In genomic region chr6:150118642-150119041, GRCh38 we compare ENCODE assay signal across 1 cellular context.
TF ChIP-seq lines count a peak whose summit lies in the region.

No MANE protein-coding gene starts in this region.

TF ChIP-seq in H1, 55 proteins besides CTCF, POLR2A, EP300 and RAD21 (continued from another document):
- TF ChIP-seq, protein P1, sequence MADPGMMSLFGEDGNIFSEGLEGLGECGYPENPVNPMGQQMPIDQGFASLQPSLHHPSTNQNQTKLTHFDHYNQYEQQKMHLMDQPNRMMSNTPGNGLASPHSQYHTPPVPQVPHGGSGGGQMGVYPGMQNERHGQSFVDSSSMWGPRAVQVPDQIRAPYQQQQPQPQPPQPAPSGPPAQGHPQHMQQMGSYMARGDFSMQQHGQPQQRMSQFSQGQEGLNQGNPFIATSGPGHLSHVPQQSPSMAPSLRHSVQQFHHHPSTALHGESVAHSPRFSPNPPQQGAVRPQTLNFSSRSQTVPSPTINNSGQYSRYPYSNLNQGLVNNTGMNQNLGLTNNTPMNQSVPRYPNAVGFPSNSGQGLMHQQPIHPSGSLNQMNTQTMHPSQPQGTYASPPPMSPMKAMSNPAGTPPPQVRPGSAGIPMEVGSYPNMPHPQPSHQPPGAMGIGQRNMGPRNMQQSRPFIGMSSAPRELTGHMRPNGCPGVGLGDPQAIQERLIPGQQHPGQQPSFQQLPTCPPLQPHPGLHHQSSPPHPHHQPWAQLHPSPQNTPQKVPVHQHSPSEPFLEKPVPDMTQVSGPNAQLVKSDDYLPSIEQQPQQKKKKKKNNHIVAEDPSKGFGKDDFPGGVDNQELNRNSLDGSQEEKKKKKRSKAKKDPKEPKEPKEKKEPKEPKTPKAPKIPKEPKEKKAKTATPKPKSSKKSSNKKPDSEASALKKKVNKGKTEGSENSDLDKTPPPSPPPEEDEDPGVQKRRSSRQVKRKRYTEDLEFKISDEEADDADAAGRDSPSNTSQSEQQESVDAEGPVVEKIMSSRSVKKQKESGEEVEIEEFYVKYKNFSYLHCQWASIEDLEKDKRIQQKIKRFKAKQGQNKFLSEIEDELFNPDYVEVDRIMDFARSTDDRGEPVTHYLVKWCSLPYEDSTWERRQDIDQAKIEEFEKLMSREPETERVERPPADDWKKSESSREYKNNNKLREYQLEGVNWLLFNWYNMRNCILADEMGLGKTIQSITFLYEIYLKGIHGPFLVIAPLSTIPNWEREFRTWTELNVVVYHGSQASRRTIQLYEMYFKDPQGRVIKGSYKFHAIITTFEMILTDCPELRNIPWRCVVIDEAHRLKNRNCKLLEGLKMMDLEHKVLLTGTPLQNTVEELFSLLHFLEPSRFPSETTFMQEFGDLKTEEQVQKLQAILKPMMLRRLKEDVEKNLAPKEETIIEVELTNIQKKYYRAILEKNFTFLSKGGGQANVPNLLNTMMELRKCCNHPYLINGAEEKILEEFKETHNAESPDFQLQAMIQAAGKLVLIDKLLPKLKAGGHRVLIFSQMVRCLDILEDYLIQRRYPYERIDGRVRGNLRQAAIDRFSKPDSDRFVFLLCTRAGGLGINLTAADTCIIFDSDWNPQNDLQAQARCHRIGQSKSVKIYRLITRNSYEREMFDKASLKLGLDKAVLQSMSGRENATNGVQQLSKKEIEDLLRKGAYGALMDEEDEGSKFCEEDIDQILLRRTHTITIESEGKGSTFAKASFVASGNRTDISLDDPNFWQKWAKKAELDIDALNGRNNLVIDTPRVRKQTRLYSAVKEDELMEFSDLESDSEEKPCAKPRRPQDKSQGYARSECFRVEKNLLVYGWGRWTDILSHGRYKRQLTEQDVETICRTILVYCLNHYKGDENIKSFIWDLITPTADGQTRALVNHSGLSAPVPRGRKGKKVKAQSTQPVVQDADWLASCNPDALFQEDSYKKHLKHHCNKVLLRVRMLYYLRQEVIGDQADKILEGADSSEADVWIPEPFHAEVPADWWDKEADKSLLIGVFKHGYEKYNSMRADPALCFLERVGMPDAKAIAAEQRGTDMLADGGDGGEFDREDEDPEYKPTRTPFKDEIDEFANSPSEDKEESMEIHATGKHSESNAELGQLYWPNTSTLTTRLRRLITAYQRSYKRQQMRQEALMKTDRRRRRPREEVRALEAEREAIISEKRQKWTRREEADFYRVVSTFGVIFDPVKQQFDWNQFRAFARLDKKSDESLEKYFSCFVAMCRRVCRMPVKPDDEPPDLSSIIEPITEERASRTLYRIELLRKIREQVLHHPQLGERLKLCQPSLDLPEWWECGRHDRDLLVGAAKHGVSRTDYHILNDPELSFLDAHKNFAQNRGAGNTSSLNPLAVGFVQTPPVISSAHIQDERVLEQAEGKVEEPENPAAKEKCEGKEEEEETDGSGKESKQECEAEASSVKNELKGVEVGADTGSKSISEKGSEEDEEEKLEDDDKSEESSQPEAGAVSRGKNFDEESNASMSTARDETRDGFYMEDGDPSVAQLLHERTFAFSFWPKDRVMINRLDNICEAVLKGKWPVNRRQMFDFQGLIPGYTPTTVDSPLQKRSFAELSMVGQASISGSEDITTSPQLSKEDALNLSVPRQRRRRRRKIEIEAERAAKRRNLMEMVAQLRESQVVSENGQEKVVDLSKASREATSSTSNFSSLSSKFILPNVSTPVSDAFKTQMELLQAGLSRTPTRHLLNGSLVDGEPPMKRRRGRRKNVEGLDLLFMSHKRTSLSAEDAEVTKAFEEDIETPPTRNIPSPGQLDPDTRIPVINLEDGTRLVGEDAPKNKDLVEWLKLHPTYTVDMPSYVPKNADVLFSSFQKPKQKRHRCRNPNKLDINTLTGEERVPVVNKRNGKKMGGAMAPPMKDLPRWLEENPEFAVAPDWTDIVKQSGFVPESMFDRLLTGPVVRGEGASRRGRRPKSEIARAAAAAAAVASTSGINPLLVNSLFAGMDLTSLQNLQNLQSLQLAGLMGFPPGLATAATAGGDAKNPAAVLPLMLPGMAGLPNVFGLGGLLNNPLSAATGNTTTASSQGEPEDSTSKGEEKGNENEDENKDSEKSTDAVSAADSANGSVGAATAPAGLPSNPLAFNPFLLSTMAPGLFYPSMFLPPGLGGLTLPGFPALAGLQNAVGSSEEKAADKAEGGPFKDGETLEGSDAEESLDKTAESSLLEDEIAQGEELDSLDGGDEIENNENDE (IDR thresholded peaks at IDR 0.05; ENCODE audit: insufficient replicate concordance, low read length): no peak
- no peak for TF ChIP-seq CBX5 (IDR thresholded peaks at IDR 0.05; ENCODE audit: low read depth, low read length)
- no peak for TF ChIP-seq SAP30 (IDR thresholded peaks at IDR 0.05; ENCODE audit: insufficient read depth, insufficient replicate concordance, low read length)
- no peak for TF ChIP-seq SIX5 (IDR thresholded peaks at IDR 0.05; ENCODE audit: low read depth, low read length)
- no peak for TF ChIP-seq TCF12 (IDR thresholded peaks at IDR 0.05; ENCODE audit: low read depth, low read length)
- TF ChIP-seq GABPA (IDR thresholded peaks at IDR 0.05; ENCODE audit: borderline replicate concordance, insufficient read depth, low read length): no peak
- TF ChIP-seq CHD2 (IDR thresholded peaks at IDR 0.05; ENCODE audit: low read length): no peak
- TF ChIP-seq JUND (IDR thresholded peaks at IDR 0.05; ENCODE audit: low read length): no peak
- no peak for TF ChIP-seq YY1 (IDR thresholded peaks at IDR 0.05; ENCODE audit: low read depth, low read length)
- TF ChIP-seq HDAC2 (IDR thresholded peaks at IDR 0.05; ENCODE audit: borderline replicate concordance in 1 of 2, low read depth in 2 of 2, low read length in 2 of 2): no peak
- no peak for TF ChIP-seq TBP (IDR thresholded peaks at IDR 0.05; ENCODE audit: low read depth, low read length)
- TF ChIP-seq SUZ12 (IDR thresholded peaks at IDR 0.05; ENCODE audit: low read length): no peak
- TF ChIP-seq, protein P2, sequence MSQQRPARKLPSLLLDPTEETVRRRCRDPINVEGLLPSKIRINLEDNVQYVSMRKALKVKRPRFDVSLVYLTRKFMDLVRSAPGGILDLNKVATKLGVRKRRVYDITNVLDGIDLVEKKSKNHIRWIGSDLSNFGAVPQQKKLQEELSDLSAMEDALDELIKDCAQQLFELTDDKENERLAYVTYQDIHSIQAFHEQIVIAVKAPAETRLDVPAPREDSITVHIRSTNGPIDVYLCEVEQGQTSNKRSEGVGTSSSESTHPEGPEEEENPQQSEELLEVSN (IDR thresholded peaks at IDR 0.05): no peak
- no peak for TF ChIP-seq TEAD4 (IDR thresholded peaks at IDR 0.05; ENCODE audit: low read depth, low read length)
- TF ChIP-seq SP2 (IDR thresholded peaks at IDR 0.05; ENCODE audit: low read length): no peak
- no peak for TF ChIP-seq CREB1 (IDR thresholded peaks at IDR 0.05)
- no peak for TF ChIP-seq CTBP2 (IDR thresholded peaks at IDR 0.05; ENCODE audit: borderline replicate concordance, insufficient read depth, insufficient read length, low read length)
- TF ChIP-seq POLR2AphosphoS5 (IDR thresholded peaks at IDR 0.05; ENCODE audit: low read depth, low read length): no peak
